In the genomic region with DNA sequence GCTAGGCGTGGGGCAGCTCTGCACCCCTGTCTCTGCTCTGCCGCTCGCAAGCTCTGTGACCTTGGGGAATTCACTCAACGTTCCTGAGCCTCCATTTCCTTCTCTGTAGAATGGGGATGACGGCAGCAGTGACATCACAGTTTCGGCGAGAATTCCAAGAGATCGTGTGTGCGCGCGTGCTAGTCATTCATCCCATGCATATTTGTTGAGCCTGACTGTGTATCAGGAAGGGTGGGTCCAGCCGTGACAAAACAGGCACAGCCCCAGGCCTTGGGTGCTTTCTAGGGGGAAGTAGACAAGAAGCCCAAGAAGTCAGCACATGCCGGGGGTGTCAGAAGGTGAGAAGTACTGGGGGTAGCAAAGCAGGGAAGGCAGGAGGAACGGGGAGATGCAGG, we compare ENCODE assay signal across 8 cellular contexts.
DNase-seq lines count a peak whose midpoint lies in the region; ATAC-seq and TF ChIP-seq lines count a peak whose summit lies in the region.

No MANE protein-coding gene starts in this region.

- ATAC-seq in HG02571 (IDR thresholded peaks at IDR 0.05; ENCODE audit: unreplicated experiment) (peak; percentile 32), activated B cell treated with CpG ODN at 0.5 μM for 24 hours (ENCODE audit: low read depth) (peak; percentile 59)

- H3K27ac Mint-ChIP-seq in activated B cell treated with CpG ODN at 0.5 μM for 24 hours (peak overlapping the region; percentile 77), type B pancreatic cell (peak overlapping the region; percentile 48)

- POLR2A ChIA-PET in activated B cell treated with CpG ODN at 0.5 μM for 24 hours (lab: Charles Lee), result no interaction called here

- DNase-seq in GM13977 (ENCODE audit: low spot score) (peak; percentile 49), activated B cell treated with CpG ODN at 0.5 μM for 24 hours (no peak), type B pancreatic cell (ENCODE audit: extremely low spot score, unreplicated experiment) (no peak), COR-L47 (lab: John Stamatoyannopoulos, UW) (no peak), epidermal melanocyte (ENCODE audit: insufficient read length, low spot score) (no peak)
- DNase-seq in activated CD8-positive, alpha-beta memory T cell treated with anti-CD3 and anti-CD28 coated beads for 24 hours, result no peak

- in situ Hi-C loops in GM13977 (cut with MboI; ENCODE audit: low pct_unique_long_range_greater_than_20kb, low sequenced_read_pairs, unreplicated experiment), result no loop called here

- no peaks in the 10 kb centered on the region for H3K9me3 Mint-ChIP-seq in activated B cell treated with CpG ODN at 0.5 μM for 24 hours
- no peaks in the 10 kb centered on the region for H3K9me3 Mint-ChIP-seq in type B pancreatic cell

- H3K27ac ChIP-seq in layer of hippocampus (ENCODE audit: low read depth, low read length), result peak overlapping the region; percentile 79

- no peak for TF ChIP-seq CTCF in GM13977 (IDR thresholded peaks at IDR 0.05; ENCODE audit: extremely low read depth, insufficient read depth, missing control alignments)
- no peak for TF ChIP-seq CTCF in activated B cell treated with CpG ODN at 0.5 μM for 24 hours (IDR thresholded peaks at IDR 0.05)
- TF ChIP-seq CTCF in type B pancreatic cell (conservative IDR thresholded peaks at IDR 0.05), result no peak

- CTCF ChIA-PET in activated B cell treated with CpG ODN at 0.5 μM for 24 hours (lab: Charles Lee), result no interaction called here

- H3K36me3 Mint-ChIP-seq in activated B cell treated with CpG ODN at 0.5 μM for 24 hours (ENCODE audit: low read depth) (no peaks in the 10 kb centered on the region), type B pancreatic cell (no peaks in the 10 kb centered on the region)

- H3K27me3 Mint-ChIP-seq in activated B cell treated with CpG ODN at 0.5 μM for 24 hours (no peaks in the 10 kb centered on the region), type B pancreatic cell (no peaks in the 10 kb centered on the region)

- intact Hi-C loops in activated B cell treated with CpG ODN at 0.5 μM for 24 hours (cut with micrococcal nuclease), result loop anchor here (1.0 to 5.0 kb wide), 12 partner anchors 14 to 322 kb away; a partner anchor contains a TSS

- no peaks in the 10 kb centered on the region for H3K27me3 ChIP-seq in layer of hippocampus (ENCODE audit: control insufficient read depth, insufficient read depth, low read length)

- peaks cover 19% of the 10 kb centered on the region for H3K4me1 Mint-ChIP-seq in activated B cell treated with CpG ODN at 0.5 μM for 24 hours
- H3K4me1 Mint-ChIP-seq in type B pancreatic cell (ENCODE audit: unreplicated experiment), result peaks cover 35% of the 10 kb centered on the region

- H3K4me3 Mint-ChIP-seq in activated B cell treated with CpG ODN at 0.5 μM for 24 hours, result peak overlapping the region; percentile 52
- peak overlapping the region; percentile 9 for H3K4me3 Mint-ChIP-seq in type B pancreatic cell
